In the genomic region with DNA sequence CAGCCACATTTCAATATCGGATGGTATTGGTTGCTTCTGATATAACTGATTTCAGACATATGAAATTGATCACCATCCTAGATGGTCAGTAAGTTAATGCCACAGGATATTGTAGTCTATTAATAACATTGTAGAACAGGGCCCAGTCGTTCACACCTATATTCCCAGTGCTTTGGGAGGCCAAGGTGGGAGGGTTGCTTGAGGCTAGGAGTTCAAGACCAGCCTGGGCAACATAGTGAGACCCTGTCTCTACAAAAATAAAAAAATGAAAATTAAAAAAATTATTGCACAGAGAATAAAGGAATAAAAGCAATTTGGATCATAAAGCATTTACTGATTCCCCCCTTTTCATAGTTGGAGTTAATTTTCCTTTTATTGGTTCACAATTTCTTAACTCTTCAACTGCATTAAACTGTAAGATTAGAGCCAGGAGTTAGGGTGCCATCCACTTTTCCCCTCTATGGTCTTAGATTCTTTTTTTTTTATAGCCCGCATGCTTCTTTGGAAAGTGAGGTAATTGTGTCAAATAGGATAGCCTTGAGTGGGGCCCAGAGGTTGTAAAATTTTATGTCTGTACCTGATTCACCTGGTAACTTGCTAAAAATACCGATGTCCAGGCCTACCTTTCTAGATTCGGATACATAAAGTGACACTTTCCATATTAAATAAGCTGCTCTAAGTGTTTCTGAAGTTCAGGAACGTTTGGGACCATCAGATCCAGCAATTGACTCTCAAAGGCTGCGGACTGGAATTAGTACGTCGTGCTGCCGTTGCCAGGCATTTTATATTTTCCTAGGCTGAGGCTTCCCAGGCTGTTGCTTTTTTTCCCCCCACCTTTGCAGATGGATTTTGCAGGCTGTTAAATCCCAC, we compare ENCODE assay signal across 8 cellular contexts. TPM values are rescaled to one million over a fixed set of nuclear protein-coding genes. Genes with fewer than 3 reads are reported as not detected.
DNase-seq lines count a peak whose midpoint lies in the region; TF ChIP-seq lines count a peak whose summit lies in the region.

No MANE protein-coding gene starts in this region.

- H3K27me3 Mint-ChIP-seq in CD4-positive, alpha-beta memory T cell, result no peaks in the 10 kb centered on the region
- H3K27me3 Mint-ChIP-seq in neural progenitor cell (ENCODE audit: insufficient read depth, low read depth), result peaks cover 4% of the 10 kb centered on the region

- DNase-seq in CD4-positive, alpha-beta memory T cell, result no peak
- DNase-seq in NB4 (ENCODE audit: low read depth), result no peak
- DNase-seq in effector memory CD4-positive, alpha-beta T cell, result no peak
- no peak for DNase-seq in neural progenitor cell (ENCODE audit: low spot score)
- DNase-seq in NCI-H1436 treated with DMSO at 0.1 percent for 48 hours (lab: John Stamatoyannopoulos, UW), result no peak
- no peak for DNase-seq in G401 (ENCODE audit: low spot score)
- DNase-seq in GDM1 (lab: John Stamatoyannopoulos, UW), result no peak
- DNase-seq in NCI-H510A treated with DMSO at 0.1 percent for 48 hours (lab: John Stamatoyannopoulos, UW), result no peak

- TF ChIP-seq CTCF in NB4 (IDR thresholded peaks at IDR 0.05; ENCODE audit: low read depth, low read length) (no peak), neural progenitor cell (IDR thresholded peaks at IDR 0.05) (no peak)

- POLR2A ChIA-PET in CD4-positive, alpha-beta memory T cell (lab: Charles Lee; ENCODE audit: partially characterized antibody), result interaction anchor here (0.7 to 4.1 kb wide), 14 partner anchors 8 to 937 kb away, joined by 3 to 46 read pairs (median 5); partner anchors contain the start of genes ADK, AP3M1 and KAT6B

- peak overlapping the region; percentile 96 to 98 (median 97) for H3K27ac Mint-ChIP-seq in CD4-positive, alpha-beta memory T cell
- peak overlapping the region; percentile 37 for H3K27ac Mint-ChIP-seq in neural progenitor cell

- in situ Hi-C loops in G401 (cut with HindIII; ENCODE audit: low sequenced_read_pairs), result no loop called here

- TF ChIP-seq POLR2A in NB4 (IDR thresholded peaks at IDR 0.05; ENCODE audit: extremely low read depth, insufficient read length), result no peak

- H4K20me1 ChIP-seq in neural progenitor cell (ENCODE audit: low read depth), result no peaks in the 10 kb centered on the region

- H3K27me3 ChIP-seq in CD4-positive, alpha-beta memory T cell (ENCODE audit: insufficient read depth, low read length), result no peaks in the 10 kb centered on the region
- no peaks in the 10 kb centered on the region for H3K27me3 ChIP-seq in effector memory CD4-positive, alpha-beta T cell (replicated peaks; ENCODE audit: control insufficient read depth, insufficient read depth, low read length, poor library complexity, severe bottlenecking)
- H3K27me3 ChIP-seq in neural progenitor cell, result no peaks in the 10 kb centered on the region

- H3K36me3 ChIP-seq in CD4-positive, alpha-beta memory T cell (ENCODE audit: insufficient read depth, low read length), result no peaks in the 10 kb centered on the region
- H3K36me3 ChIP-seq in effector memory CD4-positive, alpha-beta T cell (ENCODE audit: control insufficient read depth, insufficient read depth, low read length), result no peaks in the 10 kb centered on the region
- H3K36me3 ChIP-seq in neural progenitor cell, result no peaks in the 10 kb centered on the region

- H3K4me3 Mint-ChIP-seq in CD4-positive, alpha-beta memory T cell, result peak overlapping the region; percentile 90 to 94 (median 93)
- peak overlapping the region; percentile 92 for H3K4me3 Mint-ChIP-seq in neural progenitor cell

- H3K4me3 ChIP-seq in CD4-positive, alpha-beta memory T cell (ENCODE audit: low read length in 2 of 2), result peak overlapping the region; percentile 82 to 92
- H3K4me3 ChIP-seq in NB4 (ENCODE audit: low read depth, low read length), result peak overlapping the region; percentile 87
- H3K4me3 ChIP-seq in effector memory CD4-positive, alpha-beta T cell (ENCODE audit: insufficient read depth, low read depth, low read length, poor library complexity, severe bottlenecking), result peak overlapping the region; percentile 79
- H3K4me3 ChIP-seq in neural progenitor cell, result peak overlapping the region; percentile 62

- CTCF ChIA-PET in CD4-positive, alpha-beta memory T cell (lab: Charles Lee; ENCODE audit: partially characterized antibody), result interaction anchor here (1.0 to 3.6 kb wide), 6 partner anchors 8 to 59 kb away, joined by 4 to 13 read pairs (median 6); no protein-coding TSS in a partner anchor

- peaks cover 31% of the 10 kb centered on the region for H3K79me2 ChIP-seq in neural progenitor cell (ENCODE audit: low read depth)

- peaks cover 38% of the 10 kb centered on the region for H3K4me1 ChIP-seq in CD4-positive, alpha-beta memory T cell (ENCODE audit: insufficient read depth, low read length)
- peaks cover 11% of the 10 kb centered on the region for H3K4me1 ChIP-seq in effector memory CD4-positive, alpha-beta T cell (ENCODE audit: control insufficient read depth, insufficient read depth, low read length, poor library complexity, severe bottlenecking)
- H3K4me1 ChIP-seq in neural progenitor cell, result peaks cover 15% of the 10 kb centered on the region

- peak overlapping the region; percentile 61 for H3K9ac ChIP-seq in neural progenitor cell

- peaks cover 22 to 41% (median 32%) of the 10 kb centered on the region in 4 donors for H3K4me1 Mint-ChIP-seq in CD4-positive, alpha-beta memory T cell
- peaks cover 11% of the 10 kb centered on the region for H3K4me1 Mint-ChIP-seq in neural progenitor cell

- H3K36me3 Mint-ChIP-seq in CD4-positive, alpha-beta memory T cell, result peaks cover 0 to 8% of the 10 kb centered on the region in 2 donors
- H3K36me3 Mint-ChIP-seq in neural progenitor cell, result no peaks in the 10 kb centered on the region

- H3K4me2 ChIP-seq in neural progenitor cell, result peak overlapping the region; percentile 86

- no peaks in the 10 kb centered on the region for H3K9me3 Mint-ChIP-seq in CD4-positive, alpha-beta memory T cell
- H3K9me3 Mint-ChIP-seq in neural progenitor cell, result no peaks in the 10 kb centered on the region

- H3K27ac ChIP-seq in CD4-positive, alpha-beta memory T cell (ENCODE audit: low read depth, low read length), result peak overlapping the region; percentile 76
- peak overlapping the region; percentile 83 for H3K27ac ChIP-seq in effector memory CD4-positive, alpha-beta T cell (ENCODE audit: insufficient read depth, low read length, poor library complexity, severe bottlenecking)
- H3K27ac ChIP-seq in neural progenitor cell, result peak overlapping the region; percentile 85

- intact Hi-C loops in CD4-positive, alpha-beta memory T cell (cut with micrococcal nuclease), result loop anchor here (1.0 to 5.0 kb wide), 7 partner anchors 15 to 1059 kb away; partner anchors contain the start of genes ADK, KAT6B and SAMD8

- H3K9me3 ChIP-seq in CD4-positive, alpha-beta memory T cell (ENCODE audit: control insufficient read depth in 1 of 2, low read length in 2 of 2), result no peaks in the 10 kb centered on the region
- H3K9me3 ChIP-seq in effector memory CD4-positive, alpha-beta T cell (ENCODE audit: control insufficient read depth, low read length), result no peaks in the 10 kb centered on the region
- H3K9me3 ChIP-seq in neural progenitor cell (ENCODE audit: low read depth), result no peaks in the 10 kb centered on the region

- H3F3A ChIP-seq in neural progenitor cell (ENCODE audit: low read depth), result peaks cover 24% of the 10 kb centered on the region

- H2AFZ ChIP-seq in neural progenitor cell (replicated peaks), result peak overlapping the region; percentile 85

RNA-seq across cellular contexts. Expression of gene ADK, which starts 24.7 kb away (rescaled TPM):
- 10 to 100 TPM; 33.7 to 38.5 TPM for total RNA-seq in CD4-positive, alpha-beta memory T cell
- polyA plus RNA-seq in CD4-positive, alpha-beta memory T cell, result 10 to 100 TPM; 63.5 to 66.6 TPM
- total RNA-seq in neural progenitor cell (ENCODE audit: low replicate concordance), result 33.5 and 50.9 TPM in 2 replicates
- total RNA-seq in G401 (2014; rRNA removed; shearing (Covaris generic)), result 96.2 and 99.5 TPM in 2 replicates

RNA-seq across cellular contexts. Expression of gene AP3M1, which starts 25.1 kb away (rescaled TPM):
- 10 to 100 TPM; 38.6 to 38.8 TPM for total RNA-seq in CD4-positive, alpha-beta memory T cell
- polyA plus RNA-seq in CD4-positive, alpha-beta memory T cell, result 10 to 100 TPM; 28.7 to 37.7 TPM
- 47.2 and 58.3 TPM in 2 replicates for total RNA-seq in neural progenitor cell (ENCODE audit: low replicate concordance)
- total RNA-seq in G401 (2014; rRNA removed; shearing (Covaris generic)), result 4.0 and 10.9 TPM in 2 replicates
